In the genomic region with DNA sequence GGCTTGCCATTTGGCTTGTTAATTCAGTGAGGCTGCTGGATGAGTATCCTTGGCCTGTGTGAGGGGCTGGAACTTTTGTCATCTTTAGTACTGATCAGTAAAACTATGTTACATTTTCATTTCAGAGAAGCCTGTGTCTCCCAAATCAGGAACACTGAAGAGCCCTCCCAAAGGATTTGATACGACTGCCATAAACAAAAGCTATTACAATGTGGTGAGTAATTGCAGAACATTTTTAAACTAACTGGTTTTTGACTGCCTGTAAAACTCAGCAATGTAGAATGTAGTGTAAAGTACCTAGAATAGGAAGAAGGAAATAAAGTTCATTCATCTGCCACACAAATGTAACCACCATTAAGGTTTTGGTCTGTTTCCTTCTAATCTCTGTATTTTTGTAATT, we compare ENCODE assay signal across 1 cellular context.
TF ChIP-seq lines count a peak whose summit lies in the region.

No MANE protein-coding gene starts in this region.

TF ChIP-seq in IMR-90, 13 proteins besides CTCF, POLR2A, EP300 and RAD21 (continued from another document):
- TF ChIP-seq MAZ (IDR thresholded peaks at IDR 0.05; ENCODE audit: borderline replicate concordance, low read depth, low read length): no peak
